ENCODE assay signal across 32 cellular contexts in the genomic region with DNA sequence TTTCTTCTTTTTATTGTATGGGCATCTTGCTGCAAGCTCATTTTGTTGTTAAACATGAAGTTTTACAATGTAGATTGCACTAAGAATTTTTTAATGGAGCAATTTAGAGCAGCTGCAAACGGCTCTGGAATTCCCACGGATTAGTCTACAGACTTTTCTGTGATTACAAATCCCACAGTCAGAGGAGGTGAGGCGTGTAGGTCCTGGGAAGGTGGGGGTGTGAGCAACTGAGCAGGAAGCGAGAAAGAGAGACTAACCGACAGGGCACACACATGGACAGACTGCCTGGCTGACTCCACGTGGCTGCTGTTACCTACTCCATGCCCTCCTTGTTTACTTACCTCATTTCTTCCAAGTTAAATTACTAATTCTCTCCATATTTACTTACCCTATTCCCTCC.
A peak's percentile ranks its signal among the peaks of the same experiment; 100 is the strongest.
DNase-seq lines count a peak whose midpoint lies in the region; ATAC-seq and TF ChIP-seq lines count a peak whose summit lies in the region.
"Had no signal": no experiment of that assay in that cellular context is flagged by ENCODE, and none has a peak within 500 bp of the region (broad histone marks: within the 10 kb centered on the region; RNA-seq: fewer than 3 reads in every experiment).

No MANE protein-coding gene starts in this region.

- H3K27me3 ChIP-seq in brain microvascular endothelial cell (replicated peaks) = no peaks in the 10 kb centered on the region
- H3K27me3 ChIP-seq in transverse colon = no peaks in the 10 kb centered on the region
- H3K27me3 ChIP-seq in esophagus muscularis mucosa = no peaks in the 10 kb centered on the region
- H3K27me3 ChIP-seq: right atrium auricular region, spleen, uterus had no signal

- H3K27ac ChIP-seq in brain microvascular endothelial cell (no peak overlapping the region), transverse colon (no peak overlapping the region), esophagus muscularis mucosa (replicated peaks in 1 of 4) (no peak overlapping the region)
- H3K27ac ChIP-seq: parathyroid adenoma, PC-9, right atrium auricular region, spleen, thoracic aorta, uterus had no signal

- peak; percentile 35 for DNase-seq in NCI-H82 (lab: John Stamatoyannopoulos, UW)
- no peak for DNase-seq in NCI-H82 treated with DMSO at 0.1 percent for 48 hours (lab: John Stamatoyannopoulos, UW; ENCODE audit: unreplicated experiment)
- peak; percentile 0 for DNase-seq in brain microvascular endothelial cell
- peak; percentile 65 for DNase-seq in kidney glomerular epithelial cell (lab: John Stamatoyannopoulos, UW)
- peak; percentile 58 for DNase-seq in transverse colon
- DNase-seq in esophagus muscularis mucosa (ENCODE audit: extremely low spot score) = no peak
- no peak for DNase-seq in stimulated activated CD4-positive, alpha-beta T cell treated with anti-CD3 and anti-CD28 coated beads, Interleukin-15, amount 100 ng/mL, for 24 hours
- DNase-seq: 8988T; activated CD4-positive, alpha-beta T cell treated with anti-CD3 and anti-CD28 coated beads for 36 hours; activated CD8-positive, alpha-beta T cell treated with anti-CD3 and anti-CD28 coated beads, Interleukin-2, amount 10 ng/mL, durations not matched to agents 7 days and 5 days; Caco-2; cortex of kidney; DMS53; effector memory CD4-positive, alpha-beta T cell; foreskin fibroblast; mesenchymal stem cell; NCI-H1092 treated with DMSO at 0.1 percent for 48 hours; NCI-H187 treated with DMSO at 0.1 percent for 48 hours; NCI-H524; PC-9; SHP77 treated with DMSO at 0.1 percent for 48 hours; spleen; stimulated activated CD4-positive, alpha-beta T cell treated with anti-CD3 and anti-CD28 coated beads, Interleukin-2, amount 100 ng/mL, for 48 hours; stimulated activated naive CD8-positive, alpha-beta T cell treated with anti-CD3 and anti-CD28 coated beads, Interleukin-15, amount 100 ng/mL, for 72 hours; uterus had no signal

- no peaks in the 10 kb centered on the region for H3K9me3 ChIP-seq in transverse colon
- no peaks in the 10 kb centered on the region for H3K9me3 ChIP-seq in esophagus muscularis mucosa
- H3K9me3 ChIP-seq: Caco-2, right atrium auricular region, spleen, thoracic aorta, uterus had no signal

- H3K36me3 ChIP-seq in brain microvascular endothelial cell (replicated peaks) (no peaks in the 10 kb centered on the region), transverse colon (no peaks in the 10 kb centered on the region), esophagus muscularis mucosa (no peaks in the 10 kb centered on the region)
- H3K36me3 ChIP-seq: right atrium auricular region, spleen, thoracic aorta, uterus had no signal

- TF ChIP-seq EP300 in transverse colon (IDR thresholded peaks at IDR 0.05; ENCODE audit: low read depth) = no peak
- TF ChIP-seq EP300 in esophagus muscularis mucosa (IDR thresholded peaks at IDR 0.05) = no peak

- ATAC-seq in GM18519 (IDR thresholded peaks at IDR 0.05; ENCODE audit: low FRiP score, unreplicated experiment) = no peak
- ATAC-seq: activated CD4-positive, alpha-beta T cell treated with anti-CD3 and anti-CD28 coated beads for 36 hours; activated CD8-positive, alpha-beta T cell treated with anti-CD3 and anti-CD28 coated beads, Interleukin-2, amount 10 ng/mL, durations not matched to agents 7 days and 5 days; activated T-helper 17 cell treated with anti-CD3 and anti-CD28 coated beads, Interleukin-2, amount 50 U/mL, for 72 hours; K562; left lobe of liver; stimulated activated naive CD8-positive, alpha-beta T cell treated with anti-CD3 and anti-CD28 coated beads, Interleukin-15, amount 100 ng/mL, for 72 hours had no signal

- WGBS in transverse colon (ENCODE audit: low coverage in 1 of 2), 2 donors = 48% methylated on average over 6 of the region's 6 CpGs; no CpG with 5 or more reads in 1 of the 2 donors
- WGBS in esophagus muscularis mucosa = 56% methylated on average over 6 of the region's 6 CpGs

- TF ChIP-seq POLR2A in transverse colon (IDR thresholded peaks at IDR 0.05) = no peak
- no peak for TF ChIP-seq POLR2A in esophagus muscularis mucosa (IDR thresholded peaks at IDR 0.05; ENCODE audit: low read depth)

- intact Hi-C loops in transverse colon (cut with DNase I; ENCODE audit: low total_unique reads) = no loop called here
- intact Hi-C loops in esophagus muscularis mucosa (cut with DNase I) = no loop called here

- TF ChIP-seq CTCF in brain microvascular endothelial cell (IDR thresholded peaks at IDR 0.05; ENCODE audit: low read depth, low read length, missing control alignments) (no peak), transverse colon (IDR thresholded peaks at IDR 0.05) (no peak), esophagus muscularis mucosa (IDR thresholded peaks at IDR 0.05) (no peak)

- H3K4me1 ChIP-seq in transverse colon = peaks cover 0 to 10% (median 9%) of the 10 kb centered on the region in 4 donors
- peaks cover 0 to 9% (median 8%) of the 10 kb centered on the region in 4 donors for H3K4me1 ChIP-seq in esophagus muscularis mucosa
- H3K4me1 ChIP-seq: Caco-2, parathyroid adenoma, right atrium auricular region, spleen, uterus had no signal

- in situ Hi-C loops in brain microvascular endothelial cell (cut with HindIII; ENCODE audit: low pct_ligation_motif_present, low sequenced_read_pairs) = no loop called here
- in situ Hi-C loops in transverse colon (cut with MboI; ENCODE audit: low pct_ligation_motif_present in 1 of 4, low pct_unique_long_range_greater_than_20kb in 1 of 4, low sequenced_read_pairs in 3 of 4) = no loop called here

- H3K4me3 ChIP-seq in brain microvascular endothelial cell (ENCODE audit: low read depth, low read length) = no peak overlapping the region
- no peak overlapping the region for H3K4me3 ChIP-seq in transverse colon
- no peak overlapping the region for H3K4me3 ChIP-seq in esophagus muscularis mucosa
- H3K4me3 ChIP-seq: K562, PC-9, right atrium auricular region, spleen, thoracic aorta, uterus had no signal

Comparison
In these comparisons a context has a peak if more than half of its experiments do, and no peak if none do; other contexts are left out.
1. DNase-seq: peak in NCI-H82 (single experiment), brain microvascular endothelial cell (single experiment), kidney glomerular epithelial cell (single experiment) and transverse colon (single experiment); none in NCI-H82 treated with DMSO at 0.1 percent for 48 hours (single experiment), esophagus muscularis mucosa (single experiment) and stimulated activated CD4-positive, alpha-beta T cell treated with anti-CD3 and anti-CD28 coated beads, Interleukin-15, amount 100 ng/mL, for 24 hours (single experiment).